Comparison of ENCODE assay signal across 16 cellular contexts in the genomic region with DNA sequence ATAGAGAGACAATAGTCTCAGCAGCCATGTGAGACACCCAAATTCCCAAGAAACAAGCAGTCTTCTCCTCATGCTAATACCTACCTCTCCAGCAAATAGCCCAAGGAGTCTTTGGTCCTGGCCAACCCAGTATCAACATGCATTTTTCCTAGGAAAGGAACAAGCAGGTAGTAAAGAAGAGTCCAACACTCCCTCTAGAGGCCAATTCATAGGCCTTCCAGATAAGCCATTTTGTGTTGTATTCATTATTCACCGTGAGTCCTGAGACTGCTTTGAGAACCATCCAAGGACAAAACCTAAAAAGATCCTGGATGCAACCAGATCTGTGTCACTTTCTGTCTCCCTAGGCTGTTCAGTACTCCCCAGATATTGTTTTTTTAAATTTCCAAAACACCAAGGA.
"Had no signal": no experiment of that assay in that cellular context is flagged by ENCODE, and none has a peak within 500 bp of the region (broad histone marks: within the 10 kb centered on the region; RNA-seq: fewer than 3 reads in every experiment).

No MANE protein-coding gene starts in this region.

- H3K9me3 ChIP-seq: vagina had no signal

- H3K36me3 Mint-ChIP-seq: activated naive CD8-positive, alpha-beta T cell treated with anti-CD3 and anti-CD28 coated beads for 36 hours; natural killer cell; stimulated activated naive B cell treated with anti-CD40 and anti-IgM and Interleukin-4, amounts not matched to agents 10 μg/mL and 1 μg/mL and 100 μg/mL, for 72 hours had no signal

- H3K27me3 Mint-ChIP-seq: activated naive CD8-positive, alpha-beta T cell treated with anti-CD3 and anti-CD28 coated beads for 36 hours; stimulated activated naive B cell treated with anti-CD40 and anti-IgM and Interleukin-4, amounts not matched to agents 10 μg/mL and 1 μg/mL and 100 μg/mL, for 72 hours had no signal

- H3K36me3 ChIP-seq: esophagus muscularis mucosa, tibial nerve, vagina had no signal

- H3K4me3 ChIP-seq: esophagus muscularis mucosa, tibial nerve, vagina had no signal

- DNase-seq: activated CD4-positive, alpha-beta T cell treated with anti-CD3 and anti-CD28 coated beads, Interleukin-2, amount 50 U/mL, for 4 hours; activated gamma-delta T cell treated with Interleukin-2 at 50 U/mL for 16 hours; activated naive CD8-positive, alpha-beta T cell treated with anti-CD3 and anti-CD28 coated beads for 36 hours; activated T-cell treated with anti-CD3 and anti-CD28 coated beads, Interleukin-2, amount 50 U/mL, for 72 hours; dermis blood vessel endothelial cell; head of caudate nucleus; mammary epithelial cell; natural killer cell; nucleus accumbens; right cardiac atrium; stimulated activated naive B cell treated with anti-CD40 and anti-IgM and Interleukin-4, amounts not matched to agents 10 μg/mL and 1 μg/mL and 100 μg/mL, for 72 hours had no signal

- H3K4me1 Mint-ChIP-seq: activated naive CD8-positive, alpha-beta T cell treated with anti-CD3 and anti-CD28 coated beads for 36 hours; natural killer cell; stimulated activated naive B cell treated with anti-CD40 and anti-IgM and Interleukin-4, amounts not matched to agents 10 μg/mL and 1 μg/mL and 100 μg/mL, for 72 hours had no signal

- ATAC-seq: activated CD4-positive, CD25-positive, alpha-beta regulatory T cell treated with anti-CD3 and anti-CD28 coated beads, Interleukin-2, amount 50 U/mL, for 24 hours; activated T-cell treated with anti-CD3 and anti-CD28 coated beads, Interleukin-2, amount 50 U/mL, for 72 hours; left lobe of liver; natural killer cell; right cardiac atrium; stimulated activated naive B cell treated with anti-CD40 and anti-IgM and Interleukin-4, amounts not matched to agents 10 μg/mL and 1 μg/mL and 100 μg/mL, for 72 hours had no signal

- H3K27me3 ChIP-seq: esophagus muscularis mucosa, tibial nerve, vagina had no signal

- H3K4me1 ChIP-seq: esophagus muscularis mucosa, tibial nerve, vagina had no signal

- H3K27ac ChIP-seq: esophagus muscularis mucosa, tibial nerve, vagina had no signal

- H3K9me3 Mint-ChIP-seq: activated T-cell treated with anti-CD3 and anti-CD28 coated beads, Interleukin-2, amount 50 U/mL, for 72 hours had no signal

- H3K4me3 Mint-ChIP-seq: activated naive CD8-positive, alpha-beta T cell treated with anti-CD3 and anti-CD28 coated beads for 36 hours; activated T-cell treated with anti-CD3 and anti-CD28 coated beads, Interleukin-2, amount 50 U/mL, for 72 hours; natural killer cell; stimulated activated naive B cell treated with anti-CD40 and anti-IgM and Interleukin-4, amounts not matched to agents 10 μg/mL and 1 μg/mL and 100 μg/mL, for 72 hours had no signal

- H3K27ac Mint-ChIP-seq: activated naive CD8-positive, alpha-beta T cell treated with anti-CD3 and anti-CD28 coated beads for 36 hours; activated T-cell treated with anti-CD3 and anti-CD28 coated beads, Interleukin-2, amount 50 U/mL, for 72 hours; natural killer cell; stimulated activated naive B cell treated with anti-CD40 and anti-IgM and Interleukin-4, amounts not matched to agents 10 μg/mL and 1 μg/mL and 100 μg/mL, for 72 hours had no signal
